In genomic region chr22:21454998-21455333, GRCh38 we compare ENCODE assay signal across 7 cellular contexts. TPM values are rescaled to one million over a fixed set of nuclear protein-coding genes. Genes with fewer than 3 reads are reported as not detected.
DNase-seq lines count a peak whose midpoint lies in the region; ATAC-seq, FAIRE-seq and TF ChIP-seq lines count a peak whose summit lies in the region.
"Not testable (repeated sequence)": the region's sequence is repeated elsewhere in the genome, so short reads cannot be mapped to it uniquely, and the experiment has no call there.

No MANE protein-coding gene starts in this region.

- H3K27me3 ChIP-seq in GM23338 (ENCODE audit: insufficient read depth); K562 (ENCODE audit: control insufficient read depth in 2 of 2, insufficient read depth in 2 of 2, low read length in 2 of 2); endodermal cell (ENCODE audit: control insufficient read depth, insufficient read depth, low read length, poor library complexity, severe bottlenecking): not testable (repeated sequence)

- H3K9me3 Mint-ChIP-seq in GM23338; activated CD4-positive, alpha-beta T cell treated with anti-CD3 and anti-CD28 coated beads, Interleukin-2, amount 10 ng/mL, durations not matched to agents 24 days and 14 days; endodermal cell; neural crest cell; progenitor cell of endocrine pancreas (ENCODE audit: low read depth): not testable (repeated sequence)

- H3K4me1 Mint-ChIP-seq in GM23338 (peaks cover 26% of the 10 kb centered on the region), endodermal cell (peaks cover 14% of the 10 kb centered on the region), progenitor cell of endocrine pancreas (ENCODE audit: low read depth) (peaks cover 12% of the 10 kb centered on the region)
- H3K4me1 Mint-ChIP-seq in activated CD4-positive, alpha-beta T cell treated with anti-CD3 and anti-CD28 coated beads, Interleukin-2, amount 10 ng/mL, durations not matched to agents 24 days and 14 days; neural crest cell: not testable (repeated sequence)

- DNase-seq in GM23338 (ENCODE audit: low spot score); K562 (ENCODE audit: extremely low read depth in 1 of 4, low spot score in 3 of 4); endodermal cell; progenitor cell of endocrine pancreas (ENCODE audit: low spot score, unreplicated experiment): not testable (repeated sequence)
- DNase-seq in activated CD4-positive, alpha-beta T cell treated with anti-CD3 and anti-CD28 coated beads, Interleukin-2, amount 10 ng/mL, durations not matched to agents 24 days and 14 days: peak; percentile 30
- DNase-seq in mesenteric fat pad (ENCODE audit: low spot score) (peak; percentile 20), neural crest cell (ENCODE audit: low read depth, low spot score) (peak; percentile 0)

- not testable (repeated sequence) for H3K4me3 ChIP-seq in GM23338; K562; endodermal cell (ENCODE audit: low read length)

- H3K4me3 Mint-ChIP-seq in GM23338; activated CD4-positive, alpha-beta T cell treated with anti-CD3 and anti-CD28 coated beads, Interleukin-2, amount 10 ng/mL, durations not matched to agents 24 days and 14 days; endodermal cell; neural crest cell; progenitor cell of endocrine pancreas (ENCODE audit: low read depth): not testable (repeated sequence)

- FAIRE-seq in K562 (lab: Jason Lieb, UNC): not testable (repeated sequence)

- not testable (repeated sequence) for TF ChIP-seq CTCF in GM23338 (conservative IDR thresholded peaks at IDR 0.05; ENCODE audit: low read depth in 2 of 2); K562 (IDR thresholded peaks at IDR 0.05 in 2 of 3, conservative IDR thresholded peaks at IDR 0.05 in 1 of 3; ENCODE audit: insufficient read depth in 2 of 3, low read depth in 1 of 3, low read length in 3 of 3); endodermal cell (conservative IDR thresholded peaks at IDR 0.05); neural crest cell (conservative IDR thresholded peaks at IDR 0.05); progenitor cell of endocrine pancreas (IDR thresholded peaks at IDR 0.05; ENCODE audit: unreplicated experiment)

- not testable (repeated sequence) for BruUV-seq in K562 (replicated peaks; lab: Mats Ljungman, UMichigan)

- TF ChIP-seq POLR2A in K562 (conservative IDR thresholded peaks at IDR 0.05): not testable (repeated sequence)

- not testable (repeated sequence) for H3K36me3 ChIP-seq in GM23338 (ENCODE audit: insufficient read depth); K562 (ENCODE audit: control insufficient read depth, insufficient read depth, low read length); endodermal cell (ENCODE audit: control insufficient read depth, insufficient read depth, low read length)

- intact Hi-C loops in activated CD4-positive, alpha-beta T cell treated with anti-CD3 and anti-CD28 coated beads, Interleukin-2, amount 10 ng/mL, durations not matched to agents 24 days and 14 days (cut with micrococcal nuclease); K562 (cut with micrococcal nuclease): not testable (repeated sequence)

- H4K20me1 ChIP-seq in GM23338 (replicated peaks; ENCODE audit: insufficient read depth): not testable (repeated sequence)
- H4K20me1 ChIP-seq in K562 (replicated peaks; ENCODE audit: control insufficient read depth, insufficient read depth, low read length): peaks cover 20% of the 10 kb centered on the region; the same call in 1 of the 2 replicates

- TF ChIP-seq EP300 in K562 (IDR thresholded peaks at IDR 0.05; ENCODE audit: low read length): not testable (repeated sequence)

- not testable (repeated sequence) for H3K9ac ChIP-seq in K562 (ENCODE audit: insufficient read depth in 1 of 2, low read depth in 2 of 2, low read length in 2 of 2); endodermal cell (ENCODE audit: extremely low read depth, low read length, poor library complexity, severe bottlenecking)

- H3K79me2 ChIP-seq in GM23338 (replicated peaks; ENCODE audit: insufficient read depth); K562 (ENCODE audit: control insufficient read depth, insufficient read depth, low read length): not testable (repeated sequence)

- not testable (repeated sequence) for H3K9me3 ChIP-seq in K562 (replicated peaks; ENCODE audit: control insufficient read depth, insufficient read depth, low read depth, low read length); endodermal cell (ENCODE audit: control insufficient read depth, low read length)

- CTCF ChIA-PET in K562 (lab: Yijun Ruan, JAX; ENCODE audit: low intra/inter-chr PET ratio): not testable (repeated sequence)

- not testable (repeated sequence) for H3K27ac ChIP-seq in GM23338 (ENCODE audit: low read depth); K562 (ENCODE audit: extremely low read depth, low read depth, low read length); endodermal cell (ENCODE audit: low read depth, low read length)

- 0 out of 2 replicates have a peak overlapping the region, but pooled peaks have one; percentile 77 for H3K27ac Mint-ChIP-seq in GM23338
- H3K27ac Mint-ChIP-seq in activated CD4-positive, alpha-beta T cell treated with anti-CD3 and anti-CD28 coated beads, Interleukin-2, amount 10 ng/mL, durations not matched to agents 24 days and 14 days; neural crest cell (ENCODE audit: unreplicated experiment): not testable (repeated sequence)
- H3K27ac Mint-ChIP-seq in endodermal cell: peak overlapping the region; percentile 70
- peak overlapping the region; percentile 83 for H3K27ac Mint-ChIP-seq in progenitor cell of endocrine pancreas

- not testable (repeated sequence) for H3K4me2 ChIP-seq in GM23338; K562 (ENCODE audit: insufficient read depth, low read length)

- ATAC-seq in GM23338, K562: not testable (repeated sequence)

- not testable (repeated sequence) for H2AFZ ChIP-seq in GM23338; K562 (ENCODE audit: low read depth, low read length)

- H3K4me1 ChIP-seq in GM23338 (ENCODE audit: insufficient read depth); endodermal cell (ENCODE audit: control insufficient read depth, insufficient read depth, low read length): not testable (repeated sequence)
- H3K4me1 ChIP-seq in K562 (replicated peaks in 1 of 2; ENCODE audit: control insufficient read depth in 2 of 2, insufficient read depth in 2 of 2, low read length in 2 of 2): peaks cover 0 to 39% of the 10 kb centered on the region in 2 experiments; a peak in 3 of 5 replicates

- H3F3A ChIP-seq in GM23338 (replicated peaks; ENCODE audit: low read depth): not testable (repeated sequence)

- in situ Hi-C loops in K562 (cut with MboI): loop anchor here (5.0 to 10.0 kb wide), 4 partner anchors 42 to 180 kb away; no protein-coding TSS in a partner anchor

- peaks cover 10% of the 10 kb centered on the region for H3K27me3 Mint-ChIP-seq in GM23338 (ENCODE audit: insufficient read depth, low read depth, poor library complexity)
- H3K27me3 Mint-ChIP-seq in activated CD4-positive, alpha-beta T cell treated with anti-CD3 and anti-CD28 coated beads, Interleukin-2, amount 10 ng/mL, durations not matched to agents 24 days and 14 days; endodermal cell (ENCODE audit: insufficient read depth); neural crest cell (ENCODE audit: low read depth); progenitor cell of endocrine pancreas: not testable (repeated sequence)

- not testable (repeated sequence) for H3K9me1 ChIP-seq in K562 (ENCODE audit: control insufficient read depth, insufficient read depth, low read length)

- 82% methylated on average over 9 of the region's 9 CpGs for WGBS in K562 (ENCODE audit: insufficient coverage, low coverage, missing lambda C conversion rate)
- WGBS in endodermal cell (ENCODE audit: insufficient coverage in 1 of 2, insufficient read length in 1 of 2), 2 experiments: 89 to 95% methylated on average over 9 of the region's 9 CpGs

- not testable (repeated sequence) for H3K36me3 Mint-ChIP-seq in GM23338 (ENCODE audit: low read depth); activated CD4-positive, alpha-beta T cell treated with anti-CD3 and anti-CD28 coated beads, Interleukin-2, amount 10 ng/mL, durations not matched to agents 24 days and 14 days (ENCODE audit: low read depth); endodermal cell (ENCODE audit: low read depth); neural crest cell (ENCODE audit: low read depth); progenitor cell of endocrine pancreas (ENCODE audit: insufficient read depth)

- H3K9me2 ChIP-seq in GM23338 (ENCODE audit: insufficient read depth): not testable (repeated sequence)

- POLR2A ChIA-PET in K562 (lab: Yijun Ruan, JAX): interaction anchor here (2.4 kb wide), 1 partner anchor 10 kb away, joined by 7 read pairs; no protein-coding TSS in a partner anchor

- not testable (repeated sequence) for TF ChIP-seq RAD21 in K562 (CRISPR knock-in tag; conservative IDR thresholded peaks at IDR 0.05 in 1 of 2, IDR thresholded peaks at IDR 0.05 in 1 of 2)

RNA-seq across cellular contexts. Expression of gene TMEM191C, which starts 12.2 kb away (rescaled TPM):
- 1.1 and 2.8 TPM in 2 replicates for total RNA-seq in GM23338 (2014; rRNA removed; shearing (Covaris generic))
- polyA plus RNA-seq in GM23338 (2016; fragmentation: Nextera tagmentation; extraction: Ambion mirVana) (2.5 and 6.1 TPM in 2 replicates), K562 (2011; rRNA removed) (2.1 and 3.1 TPM in 2 replicates), K562 (2014; fragmentation: Illumina TruSeq; extraction: Trizol) (0.82 and 1.1 TPM in 2 replicates), K562 (2014; fragmentation: Nextera tagmentation; extraction: Ambion mirVana) (under 1 TPM; 0.15 to 0.28 TPM), K562 (2014; rRNA removed) (4.0 and 6.5 TPM in 2 replicates)
- 0.50 and 0.54 TPM in 2 replicates for total RNA-seq in activated CD4-positive, alpha-beta T cell treated with anti-CD3 and anti-CD28 coated beads, Interleukin-2, amount 10 ng/mL, durations not matched to agents 24 days and 14 days
- total RNA-seq in K562 (2011; cell fraction: chromatin; rRNA removed; ENCODE audit: low replicate concordance): 5.4 and 9.0 TPM in 2 replicates
- 9.5 and 10.3 TPM in 2 replicates for total RNA-seq in K562 (2011; cell fraction: nucleolus; rRNA removed)
- 7.1 and 8.9 TPM in 2 replicates for total RNA-seq in K562 (2011; cell fraction: nucleoplasm; rRNA removed)
- total RNA-seq in K562 (2014; rRNA removed) (3.4 and 4.6 TPM in 2 replicates), K562 (2014; rRNA removed; fragmentation: Illumina TruSeq; extraction: Trizol) (0.41 and 0.84 TPM in 2 replicates), K562 (2015; rRNA removed; fragmentation: Illumina TruSeq; extraction: Trizol) (1.1 and 1.6 TPM in 2 replicates), K562 (2021) (5.8 and 7.1 TPM in 2 replicates), endodermal cell (1 to 10 TPM; 4.0 to 4.4 TPM), mesenteric fat pad (0.16 TPM), neural crest cell (2.1 and 2.2 TPM in 2 replicates), progenitor cell of endocrine pancreas (4.1 and 5.1 TPM in 2 replicates)
- polyA plus RNA-seq in K562 (2011; cell fraction: cytosol; rRNA removed): 5.0 and 11.5 TPM in 2 replicates
- polyA plus RNA-seq in K562 (2011; cell fraction: nucleus; rRNA removed): 13.1 and 16.7 TPM in 2 replicates
- polyA plus RNA-seq in K562 (2012): 5.2 and 9.2 TPM in 2 replicates
- 0.46 and 0.93 TPM in 2 replicates for polyA minus RNA-seq in K562 (2011; rRNA and poly(A)+ RNA removed)
- polyA minus RNA-seq in K562 (2011; cell fraction: cytosol; rRNA and poly(A)+ RNA removed): 2.4 and 4.9 TPM in 2 replicates
- polyA minus RNA-seq in K562 (2011; cell fraction: nucleus; rRNA and poly(A)+ RNA removed): 2.4 and 3.0 TPM in 2 replicates
- polyA plus RNA-seq in endodermal cell (2013, experiment 1 of 2): 4.3 TPM
- 1.9 TPM for polyA plus RNA-seq in endodermal cell (2013, experiment 2 of 2)

RNA-seq across cellular contexts. Expression of gene HIC2, which starts 37.8 kb away (rescaled TPM):
- 28.0 and 34.0 TPM in 2 replicates for total RNA-seq in GM23338 (2014; rRNA removed; shearing (Covaris generic))
- 7.7 and 8.0 TPM in 2 replicates for polyA plus RNA-seq in GM23338 (2016; fragmentation: Nextera tagmentation; extraction: Ambion mirVana)
- total RNA-seq in activated CD4-positive, alpha-beta T cell treated with anti-CD3 and anti-CD28 coated beads, Interleukin-2, amount 10 ng/mL, durations not matched to agents 24 days and 14 days: 5.9 and 6.4 TPM in 2 replicates
- total RNA-seq in K562 (2011; cell fraction: chromatin; rRNA removed; ENCODE audit: low replicate concordance): 56.9 and 123 TPM in 2 replicates
- 77.2 and 88.6 TPM in 2 replicates for total RNA-seq in K562 (2011; cell fraction: nucleolus; rRNA removed)
- 64.3 and 67.2 TPM in 2 replicates for total RNA-seq in K562 (2011; cell fraction: nucleoplasm; rRNA removed)
- total RNA-seq in K562 (2014; rRNA removed): 68.3 and 85.5 TPM in 2 replicates
- 25.5 and 25.6 TPM in 2 replicates for total RNA-seq in K562 (2014; rRNA removed; fragmentation: Illumina TruSeq; extraction: Trizol)
- total RNA-seq in K562 (2015; rRNA removed; fragmentation: Illumina TruSeq; extraction: Trizol): 51.0 and 51.9 TPM in 2 replicates
- total RNA-seq in K562 (2021): 104 and 117 TPM in 2 replicates
- polyA plus RNA-seq in K562 (2011; rRNA removed): 19.7 and 20.7 TPM in 2 replicates
- polyA plus RNA-seq in K562 (2011; cell fraction: cytosol; rRNA removed): 25.5 and 39.2 TPM in 2 replicates
- 39.9 and 64.1 TPM in 2 replicates for polyA plus RNA-seq in K562 (2011; cell fraction: nucleus; rRNA removed)
- 40.2 and 58.7 TPM in 2 replicates for polyA plus RNA-seq in K562 (2012)
- polyA plus RNA-seq in K562 (2014; fragmentation: Illumina TruSeq; extraction: Trizol): 35.5 and 50.6 TPM in 2 replicates
- 1 to 10 TPM; 1.7 to 2.6 TPM for polyA plus RNA-seq in K562 (2014; fragmentation: Nextera tagmentation; extraction: Ambion mirVana)
- polyA plus RNA-seq in K562 (2014; rRNA removed): 40.8 and 41.4 TPM in 2 replicates
- 20.9 and 37.6 TPM in 2 replicates for polyA minus RNA-seq in K562 (2011; rRNA and poly(A)+ RNA removed)
- polyA minus RNA-seq in K562 (2011; cell fraction: cytosol; rRNA and poly(A)+ RNA removed): 47.0 and 61.2 TPM in 2 replicates
- 31.5 and 40.1 TPM in 2 replicates for polyA minus RNA-seq in K562 (2011; cell fraction: nucleus; rRNA and poly(A)+ RNA removed)
- total RNA-seq in endodermal cell: 10 to 100 TPM; 38.5 to 45.6 TPM
- polyA plus RNA-seq in endodermal cell (2013, experiment 1 of 2): 24.9 TPM
- 22.4 TPM for polyA plus RNA-seq in endodermal cell (2013, experiment 2 of 2)
- 5.5 TPM for total RNA-seq in mesenteric fat pad
- 44.2 and 44.3 TPM in 2 replicates for total RNA-seq in neural crest cell
- total RNA-seq in progenitor cell of endocrine pancreas: 40.8 and 43.9 TPM in 2 replicates
